In the genomic region with DNA sequence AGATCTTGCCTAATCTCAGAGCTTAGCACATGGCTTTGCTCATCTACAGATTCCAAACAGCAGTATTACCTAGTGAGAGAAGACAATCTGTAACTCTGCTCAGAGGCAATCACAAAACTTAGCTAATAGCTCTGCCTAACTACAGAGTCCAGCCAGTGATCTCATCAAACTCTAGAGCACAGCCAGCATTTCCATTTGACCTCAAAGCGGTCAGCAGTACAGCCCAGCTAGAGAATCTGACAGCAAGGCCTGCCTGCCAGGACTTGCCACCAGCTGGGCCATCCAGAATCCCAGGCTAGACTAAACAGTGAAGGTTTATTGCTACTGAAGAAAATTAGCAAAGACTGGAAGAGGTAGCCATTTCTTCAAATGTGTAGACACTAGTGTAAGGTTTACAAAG, we compare ENCODE assay signal across 36 cellular contexts.
"Had no signal": no experiment of that assay in that cellular context is flagged by ENCODE, and none has a peak within 500 bp of the region (broad histone marks: within the 10 kb centered on the region; RNA-seq: fewer than 3 reads in every experiment).

No MANE protein-coding gene starts in this region.

- H3K4me3 Mint-ChIP-seq: activated naive CD4-positive, alpha-beta T cell treated with anti-CD3 and anti-CD28 coated beads for 36 hours; activated naive CD8-positive, alpha-beta T cell treated with anti-CD3 and anti-CD28 coated beads for 36 hours; memory B cell; naive thymus-derived CD8-positive, alpha-beta T cell; neural crest cell; stimulated activated memory B cell treated with anti-CD40 and anti-IgM and Interleukin-4, amounts not matched to agents 10 μg/mL and 1 μg/mL and 100 μg/mL, for 72 hours; stimulated activated naive CD8-positive, alpha-beta T cell treated with anti-CD3 and anti-CD28 coated beads, Interleukin-15, amount 100 ng/mL, for 72 hours; T-helper 1 cell treated with Interleukin-12 subunit alpha and Interleukin-12 subunit beta and Interleukin-4 antibody, amounts not matched to agents 30 μg/mL and 1 μg/mL, for 36 hours had no signal

- DNase-seq: activated CD4-positive, alpha-beta T cell treated with anti-CD3 and anti-CD28 coated beads for 48 hours; activated CD4-positive, alpha-beta T cell treated with anti-CD3 and anti-CD28 coated beads, Interleukin-2, amount 50 U/mL, for 48 hours; activated CD8-positive, alpha-beta memory T cell treated with anti-CD3 and anti-CD28 coated beads for 24 hours; activated effector memory CD4-positive, alpha-beta T cell treated with anti-CD3 and anti-CD28 coated beads, Interleukin-2, amount 50 U/mL, for 16 hours; activated naive CD4-positive, alpha-beta T cell treated with anti-CD3 and anti-CD28 coated beads for 36 hours; activated naive CD8-positive, alpha-beta T cell treated with anti-CD3 and anti-CD28 coated beads for 36 hours; adrenal gland; brain microvascular endothelial cell; caudate nucleus; esophagus squamous epithelium; foreskin melanocyte; glutamatergic neuron; islet precursor cell; left colon; naive thymus-derived CD8-positive, alpha-beta T cell; nucleus accumbens; pancreas; psoas muscle; sigmoid colon; stimulated activated CD4-positive, alpha-beta T cell treated with anti-CD3 and anti-CD28 coated beads, Interleukin-1b, Interleukin-23, amount 100 ng/mL, for 48 hours; stimulated activated CD4-positive, alpha-beta T cell treated with anti-CD3 and anti-CD28 coated beads, Interleukin-4, amount 100 ng/mL, for 4 hours; stimulated activated CD8-positive, alpha-beta memory T cell treated with anti-CD3 and anti-CD28 coated beads, Interleukin-4, amount 100 ng/mL, for 48 hours; stimulated activated naive CD8-positive, alpha-beta T cell treated with anti-CD3 and anti-CD28 coated beads, Interleukin-15, amount 100 ng/mL, for 72 hours; substantia nigra; SW 1271; T-helper 9 cell; upper lobe of left lung had no signal

- H3K27ac Mint-ChIP-seq: activated naive CD4-positive, alpha-beta T cell treated with anti-CD3 and anti-CD28 coated beads for 36 hours; activated naive CD8-positive, alpha-beta T cell treated with anti-CD3 and anti-CD28 coated beads for 36 hours; memory B cell; naive thymus-derived CD8-positive, alpha-beta T cell; stimulated activated memory B cell treated with anti-CD40 and anti-IgM and Interleukin-4, amounts not matched to agents 10 μg/mL and 1 μg/mL and 100 μg/mL, for 72 hours; stimulated activated naive CD8-positive, alpha-beta T cell treated with anti-CD3 and anti-CD28 coated beads, Interleukin-15, amount 100 ng/mL, for 72 hours; T-helper 1 cell treated with Interleukin-12 subunit alpha and Interleukin-12 subunit beta and Interleukin-4 antibody, amounts not matched to agents 30 μg/mL and 1 μg/mL, for 36 hours had no signal

- H3K4me1 Mint-ChIP-seq: activated naive CD8-positive, alpha-beta T cell treated with anti-CD3 and anti-CD28 coated beads for 36 hours; memory B cell; naive thymus-derived CD8-positive, alpha-beta T cell; neural crest cell; stimulated activated memory B cell treated with anti-CD40 and anti-IgM and Interleukin-4, amounts not matched to agents 10 μg/mL and 1 μg/mL and 100 μg/mL, for 72 hours; stimulated activated naive CD8-positive, alpha-beta T cell treated with anti-CD3 and anti-CD28 coated beads, Interleukin-15, amount 100 ng/mL, for 72 hours had no signal

- H3K36me3 Mint-ChIP-seq: activated naive CD8-positive, alpha-beta T cell treated with anti-CD3 and anti-CD28 coated beads for 36 hours; stimulated activated memory B cell treated with anti-CD40 and anti-IgM and Interleukin-4, amounts not matched to agents 10 μg/mL and 1 μg/mL and 100 μg/mL, for 72 hours had no signal

- H3K4me3 ChIP-seq: adrenal gland, ascending aorta, esophagus squamous epithelium, pancreas, psoas muscle, sigmoid colon, smooth muscle cell, upper lobe of left lung, vagina had no signal

- ATAC-seq: activated CD4-positive, CD25-positive, alpha-beta regulatory T cell treated with anti-CD3 and anti-CD28 coated beads, Interleukin-2, amount 50 U/mL, for 24 hours; left colon; naive thymus-derived CD8-positive, alpha-beta T cell; pancreas; stimulated activated memory B cell treated with anti-CD40 and anti-IgM and Interleukin-4, amounts not matched to agents 10 μg/mL and 1 μg/mL and 100 μg/mL, for 72 hours; stimulated activated naive CD8-positive, alpha-beta T cell treated with anti-CD3 and anti-CD28 coated beads, Interleukin-15, amount 100 ng/mL, for 72 hours had no signal

- H3K4me1 ChIP-seq: adrenal gland, ascending aorta, esophagus squamous epithelium, pancreas, psoas muscle, sigmoid colon, upper lobe of left lung, vagina had no signal

- H3K9me3 ChIP-seq: adrenal gland, pancreas, psoas muscle, sigmoid colon, upper lobe of left lung, vagina had no signal

- H3K27ac ChIP-seq: adrenal gland, ascending aorta, brain microvascular endothelial cell, esophagus squamous epithelium, pancreas, psoas muscle, sigmoid colon, upper lobe of left lung, vagina, VCaP had no signal

- H3K27me3 ChIP-seq: adrenal gland, ascending aorta, brain microvascular endothelial cell, esophagus squamous epithelium, pancreas, sigmoid colon, upper lobe of left lung, vagina had no signal

- H3K36me3 ChIP-seq: adrenal gland, ascending aorta, brain microvascular endothelial cell, esophagus squamous epithelium, pancreas, sigmoid colon, upper lobe of left lung, vagina had no signal

- H3K4me2 ChIP-seq: smooth muscle cell had no signal

- H3K27me3 Mint-ChIP-seq: memory B cell had no signal
